2 cellular contexts compared by ENCODE assay signal in the genomic region with DNA sequence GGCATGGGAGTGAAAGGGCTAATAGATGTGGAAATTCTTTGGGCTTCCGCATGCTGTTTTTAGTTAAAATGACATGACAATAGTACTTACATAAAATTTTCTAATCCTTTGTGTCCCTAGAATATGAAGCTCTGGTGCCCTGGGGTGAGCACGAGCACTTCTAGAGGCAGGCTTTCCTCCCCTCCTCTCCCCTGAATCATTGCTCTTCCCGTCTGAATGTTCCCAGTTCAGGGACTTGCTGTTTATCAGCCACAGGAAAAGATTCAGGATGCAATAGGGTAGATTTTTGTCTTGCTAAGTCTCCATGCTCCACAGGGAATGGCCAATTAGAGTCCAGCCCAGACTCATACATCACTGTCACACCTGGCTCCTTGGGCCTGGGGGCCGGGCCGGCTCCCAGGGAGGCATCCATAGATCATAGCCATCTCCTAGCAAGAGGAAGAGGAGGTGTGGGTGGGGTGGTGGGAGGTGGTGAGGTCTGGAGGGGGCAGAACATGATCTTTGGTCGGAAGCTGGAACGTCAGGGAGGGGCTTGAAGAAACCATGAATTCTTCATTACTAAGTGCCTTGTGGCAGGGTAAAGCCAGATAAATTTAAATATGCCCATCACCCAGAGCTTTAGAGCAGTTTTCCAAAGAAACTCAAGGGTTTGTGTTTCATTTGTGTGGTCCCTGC.
A peak's percentile ranks its signal among the peaks of the same experiment; 100 is the strongest.
TF ChIP-seq lines count a peak whose summit lies in the region.

No MANE protein-coding gene starts in this region.

TF ChIP-seq in HEK293, 187 proteins besides CTCF, POLR2A, EP300 and RAD21 (continued from another document):
- TF ChIP-seq, protein P1, sequence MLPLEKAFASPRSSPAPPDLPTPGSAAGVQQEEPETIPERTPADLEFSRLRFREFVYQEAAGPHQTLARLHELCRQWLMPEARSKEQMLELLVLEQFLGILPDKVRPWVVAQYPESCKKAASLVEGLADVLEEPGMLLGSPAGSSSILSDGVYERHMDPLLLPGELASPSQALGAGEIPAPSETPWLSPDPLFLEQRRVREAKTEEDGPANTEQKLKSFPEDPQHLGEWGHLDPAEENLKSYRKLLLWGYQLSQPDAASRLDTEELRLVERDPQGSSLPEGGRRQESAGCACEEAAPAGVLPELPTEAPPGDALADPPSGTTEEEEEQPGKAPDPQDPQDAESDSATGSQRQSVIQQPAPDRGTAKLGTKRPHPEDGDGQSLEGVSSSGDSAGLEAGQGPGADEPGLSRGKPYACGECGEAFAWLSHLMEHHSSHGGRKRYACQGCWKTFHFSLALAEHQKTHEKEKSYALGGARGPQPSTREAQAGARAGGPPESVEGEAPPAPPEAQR (tag by site-specific recombination; IDR thresholded peaks at IDR 0.05), result no peak
- TF ChIP-seq ZNF600 (tag by site-specific recombination; IDR thresholded peaks at IDR 0.05) (no peak), ZFHX2 (tag by site-specific recombination; conservative IDR thresholded peaks at IDR 0.05) (peak; percentile 50), ZNF341 (tag by site-specific recombination; IDR thresholded peaks at IDR 0.05; ENCODE audit: low read depth) (no peak)
- TF ChIP-seq, protein P2, sequence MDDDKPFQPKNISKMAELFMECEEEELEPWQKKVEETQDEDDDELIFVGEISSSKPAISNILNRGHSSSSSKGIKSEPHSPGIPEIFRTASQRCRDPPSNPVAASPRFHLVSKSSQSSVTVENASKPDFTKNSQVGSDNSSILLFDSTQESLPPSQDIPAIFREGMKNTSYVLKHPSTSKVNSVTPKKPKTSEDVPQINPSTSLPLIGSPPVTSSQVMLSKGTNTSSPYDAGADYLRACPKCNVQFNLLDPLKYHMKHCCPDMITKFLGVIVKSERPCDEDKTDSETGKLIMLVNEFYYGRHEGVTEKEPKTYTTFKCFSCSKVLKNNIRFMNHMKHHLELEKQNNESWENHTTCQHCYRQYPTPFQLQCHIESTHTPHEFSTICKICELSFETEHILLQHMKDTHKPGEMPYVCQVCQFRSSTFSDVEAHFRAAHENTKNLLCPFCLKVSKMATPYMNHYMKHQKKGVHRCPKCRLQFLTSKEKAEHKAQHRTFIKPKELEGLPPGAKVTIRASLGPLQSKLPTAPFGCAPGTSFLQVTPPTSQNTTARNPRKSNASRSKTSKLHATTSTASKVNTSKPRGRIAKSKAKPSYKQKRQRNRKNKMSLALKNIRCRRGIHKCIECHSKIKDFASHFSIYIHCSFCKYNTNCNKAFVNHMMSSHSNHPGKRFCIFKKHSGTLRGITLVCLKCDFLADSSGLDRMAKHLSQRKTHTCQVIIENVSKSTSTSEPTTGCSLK (tag by site-specific recombination; IDR thresholded peaks at IDR 0.05), result no peak
- TF ChIP-seq, protein P3, sequence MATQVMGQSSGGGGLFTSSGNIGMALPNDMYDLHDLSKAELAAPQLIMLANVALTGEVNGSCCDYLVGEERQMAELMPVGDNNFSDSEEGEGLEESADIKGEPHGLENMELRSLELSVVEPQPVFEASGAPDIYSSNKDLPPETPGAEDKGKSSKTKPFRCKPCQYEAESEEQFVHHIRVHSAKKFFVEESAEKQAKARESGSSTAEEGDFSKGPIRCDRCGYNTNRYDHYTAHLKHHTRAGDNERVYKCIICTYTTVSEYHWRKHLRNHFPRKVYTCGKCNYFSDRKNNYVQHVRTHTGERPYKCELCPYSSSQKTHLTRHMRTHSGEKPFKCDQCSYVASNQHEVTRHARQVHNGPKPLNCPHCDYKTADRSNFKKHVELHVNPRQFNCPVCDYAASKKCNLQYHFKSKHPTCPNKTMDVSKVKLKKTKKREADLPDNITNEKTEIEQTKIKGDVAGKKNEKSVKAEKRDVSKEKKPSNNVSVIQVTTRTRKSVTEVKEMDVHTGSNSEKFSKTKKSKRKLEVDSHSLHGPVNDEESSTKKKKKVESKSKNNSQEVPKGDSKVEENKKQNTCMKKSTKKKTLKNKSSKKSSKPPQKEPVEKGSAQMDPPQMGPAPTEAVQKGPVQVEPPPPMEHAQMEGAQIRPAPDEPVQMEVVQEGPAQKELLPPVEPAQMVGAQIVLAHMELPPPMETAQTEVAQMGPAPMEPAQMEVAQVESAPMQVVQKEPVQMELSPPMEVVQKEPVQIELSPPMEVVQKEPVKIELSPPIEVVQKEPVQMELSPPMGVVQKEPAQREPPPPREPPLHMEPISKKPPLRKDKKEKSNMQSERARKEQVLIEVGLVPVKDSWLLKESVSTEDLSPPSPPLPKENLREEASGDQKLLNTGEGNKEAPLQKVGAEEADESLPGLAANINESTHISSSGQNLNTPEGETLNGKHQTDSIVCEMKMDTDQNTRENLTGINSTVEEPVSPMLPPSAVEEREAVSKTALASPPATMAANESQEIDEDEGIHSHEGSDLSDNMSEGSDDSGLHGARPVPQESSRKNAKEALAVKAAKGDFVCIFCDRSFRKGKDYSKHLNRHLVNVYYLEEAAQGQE (tag by site-specific recombination; IDR thresholded peaks at IDR 0.05), result no peak
- TF ChIP-seq, protein P4, sequence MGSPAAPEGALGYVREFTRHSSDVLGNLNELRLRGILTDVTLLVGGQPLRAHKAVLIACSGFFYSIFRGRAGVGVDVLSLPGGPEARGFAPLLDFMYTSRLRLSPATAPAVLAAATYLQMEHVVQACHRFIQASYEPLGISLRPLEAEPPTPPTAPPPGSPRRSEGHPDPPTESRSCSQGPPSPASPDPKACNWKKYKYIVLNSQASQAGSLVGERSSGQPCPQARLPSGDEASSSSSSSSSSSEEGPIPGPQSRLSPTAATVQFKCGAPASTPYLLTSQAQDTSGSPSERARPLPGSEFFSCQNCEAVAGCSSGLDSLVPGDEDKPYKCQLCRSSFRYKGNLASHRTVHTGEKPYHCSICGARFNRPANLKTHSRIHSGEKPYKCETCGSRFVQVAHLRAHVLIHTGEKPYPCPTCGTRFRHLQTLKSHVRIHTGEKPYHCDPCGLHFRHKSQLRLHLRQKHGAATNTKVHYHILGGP (tag by site-specific recombination; IDR thresholded peaks at IDR 0.05), result no peak
TF ChIP-seq in HEK293: peak in this region for 2.

TF ChIP-seq in WTC11, 78 proteins besides CTCF, POLR2A, EP300 and RAD21 (continued from another document):
- TF ChIP-seq, protein P5, sequence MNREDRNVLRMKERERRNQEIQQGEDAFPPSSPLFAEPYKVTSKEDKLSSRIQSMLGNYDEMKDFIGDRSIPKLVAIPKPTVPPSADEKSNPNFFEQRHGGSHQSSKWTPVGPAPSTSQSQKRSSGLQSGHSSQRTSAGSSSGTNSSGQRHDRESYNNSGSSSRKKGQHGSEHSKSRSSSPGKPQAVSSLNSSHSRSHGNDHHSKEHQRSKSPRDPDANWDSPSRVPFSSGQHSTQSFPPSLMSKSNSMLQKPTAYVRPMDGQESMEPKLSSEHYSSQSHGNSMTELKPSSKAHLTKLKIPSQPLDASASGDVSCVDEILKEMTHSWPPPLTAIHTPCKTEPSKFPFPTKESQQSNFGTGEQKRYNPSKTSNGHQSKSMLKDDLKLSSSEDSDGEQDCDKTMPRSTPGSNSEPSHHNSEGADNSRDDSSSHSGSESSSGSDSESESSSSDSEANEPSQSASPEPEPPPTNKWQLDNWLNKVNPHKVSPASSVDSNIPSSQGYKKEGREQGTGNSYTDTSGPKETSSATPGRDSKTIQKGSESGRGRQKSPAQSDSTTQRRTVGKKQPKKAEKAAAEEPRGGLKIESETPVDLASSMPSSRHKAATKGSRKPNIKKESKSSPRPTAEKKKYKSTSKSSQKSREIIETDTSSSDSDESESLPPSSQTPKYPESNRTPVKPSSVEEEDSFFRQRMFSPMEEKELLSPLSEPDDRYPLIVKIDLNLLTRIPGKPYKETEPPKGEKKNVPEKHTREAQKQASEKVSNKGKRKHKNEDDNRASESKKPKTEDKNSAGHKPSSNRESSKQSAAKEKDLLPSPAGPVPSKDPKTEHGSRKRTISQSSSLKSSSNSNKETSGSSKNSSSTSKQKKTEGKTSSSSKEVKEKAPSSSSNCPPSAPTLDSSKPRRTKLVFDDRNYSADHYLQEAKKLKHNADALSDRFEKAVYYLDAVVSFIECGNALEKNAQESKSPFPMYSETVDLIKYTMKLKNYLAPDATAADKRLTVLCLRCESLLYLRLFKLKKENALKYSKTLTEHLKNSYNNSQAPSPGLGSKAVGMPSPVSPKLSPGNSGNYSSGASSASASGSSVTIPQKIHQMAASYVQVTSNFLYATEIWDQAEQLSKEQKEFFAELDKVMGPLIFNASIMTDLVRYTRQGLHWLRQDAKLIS (CRISPR knock-in tag; IDR thresholded peaks at IDR 0.05; ENCODE audit: borderline replicate concordance), result no peak
- no peak for TF ChIP-seq CREB1 (CRISPR knock-in tag; IDR thresholded peaks at IDR 0.05)
- TF ChIP-seq, protein P6, sequence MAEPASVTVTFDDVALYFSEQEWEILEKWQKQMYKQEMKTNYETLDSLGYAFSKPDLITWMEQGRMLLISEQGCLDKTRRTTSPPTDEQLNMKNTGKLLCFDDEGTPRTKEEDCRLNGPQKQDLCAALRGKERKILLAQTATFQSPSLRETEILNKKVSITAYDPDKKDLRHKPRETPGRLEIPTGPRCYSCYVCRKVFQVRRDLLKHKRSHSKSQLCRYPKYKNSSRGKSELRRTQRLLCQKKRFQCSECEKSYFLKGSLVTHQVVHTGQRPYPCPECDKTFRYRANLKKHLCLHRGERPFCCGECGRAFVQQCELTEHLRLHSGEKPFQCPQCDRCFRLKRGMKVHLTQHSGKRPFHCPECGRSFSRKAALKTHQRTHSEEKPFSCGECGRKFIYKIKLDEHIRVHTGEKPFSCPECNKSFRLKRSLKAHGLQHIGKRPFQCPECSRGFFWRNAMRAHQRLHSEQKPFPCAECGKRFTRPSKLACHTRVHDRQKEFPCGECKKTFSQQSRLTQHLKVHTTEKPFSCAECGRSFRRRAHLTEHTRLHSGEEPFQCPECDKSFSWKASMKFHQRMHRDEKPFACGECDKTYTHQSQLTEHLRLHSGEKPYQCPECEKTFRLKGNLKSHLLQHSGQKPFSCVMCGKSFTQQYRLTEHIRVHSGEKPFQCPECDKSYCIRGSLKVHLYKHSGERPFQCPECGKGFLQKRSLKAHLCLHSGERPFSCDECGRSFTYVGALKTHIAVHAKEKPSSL (CRISPR knock-in tag; conservative IDR thresholded peaks at IDR 0.05), result no peak
- TF ChIP-seq JAZF1 (CRISPR knock-in tag; IDR thresholded peaks at IDR 0.05), result no peak
- no peak for TF ChIP-seq ZNF219 (CRISPR knock-in tag; IDR thresholded peaks at IDR 0.05; ENCODE audit: borderline replicate concordance)
- TF ChIP-seq FOXJ3 (CRISPR knock-in tag; IDR thresholded peaks at IDR 0.05; ENCODE audit: borderline replicate concordance), result no peak
- TF ChIP-seq TCF7 (CRISPR knock-in tag; IDR thresholded peaks at IDR 0.05; ENCODE audit: low read depth), result no peak
- no peak for TF ChIP-seq SMAD4 (CRISPR knock-in tag; IDR thresholded peaks at IDR 0.05)
- TF ChIP-seq, protein P7, sequence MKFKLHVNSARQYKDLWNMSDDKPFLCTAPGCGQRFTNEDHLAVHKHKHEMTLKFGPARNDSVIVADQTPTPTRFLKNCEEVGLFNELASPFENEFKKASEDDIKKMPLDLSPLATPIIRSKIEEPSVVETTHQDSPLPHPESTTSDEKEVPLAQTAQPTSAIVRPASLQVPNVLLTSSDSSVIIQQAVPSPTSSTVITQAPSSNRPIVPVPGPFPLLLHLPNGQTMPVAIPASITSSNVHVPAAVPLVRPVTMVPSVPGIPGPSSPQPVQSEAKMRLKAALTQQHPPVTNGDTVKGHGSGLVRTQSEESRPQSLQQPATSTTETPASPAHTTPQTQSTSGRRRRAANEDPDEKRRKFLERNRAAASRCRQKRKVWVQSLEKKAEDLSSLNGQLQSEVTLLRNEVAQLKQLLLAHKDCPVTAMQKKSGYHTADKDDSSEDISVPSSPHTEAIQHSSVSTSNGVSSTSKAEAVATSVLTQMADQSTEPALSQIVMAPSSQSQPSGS (CRISPR knock-in tag; IDR thresholded peaks at IDR 0.05; ENCODE audit: borderline replicate concordance, low read depth), result no peak
- TF ChIP-seq, protein P1 (CRISPR knock-in tag; IDR thresholded peaks at IDR 0.05), result no peak
- no peak for TF ChIP-seq OVOL2 (CRISPR knock-in tag; IDR thresholded peaks at IDR 0.05; ENCODE audit: borderline replicate concordance)
- no peak for TF ChIP-seq TEAD1 (CRISPR knock-in tag; IDR thresholded peaks at IDR 0.05)
- TF ChIP-seq ZNF317 (CRISPR knock-in tag; IDR thresholded peaks at IDR 0.05; ENCODE audit: borderline replicate concordance, low read depth), result no peak
- TF ChIP-seq TEAD4 (CRISPR knock-in tag; IDR thresholded peaks at IDR 0.05), result no peak
- TF ChIP-seq, protein P8, sequence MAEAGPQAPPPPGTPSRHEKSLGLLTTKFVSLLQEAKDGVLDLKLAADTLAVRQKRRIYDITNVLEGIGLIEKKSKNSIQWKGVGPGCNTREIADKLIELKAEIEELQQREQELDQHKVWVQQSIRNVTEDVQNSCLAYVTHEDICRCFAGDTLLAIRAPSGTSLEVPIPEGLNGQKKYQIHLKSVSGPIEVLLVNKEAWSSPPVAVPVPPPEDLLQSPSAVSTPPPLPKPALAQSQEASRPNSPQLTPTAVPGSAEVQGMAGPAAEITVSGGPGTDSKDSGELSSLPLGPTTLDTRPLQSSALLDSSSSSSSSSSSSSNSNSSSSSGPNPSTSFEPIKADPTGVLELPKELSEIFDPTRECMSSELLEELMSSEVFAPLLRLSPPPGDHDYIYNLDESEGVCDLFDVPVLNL (CRISPR knock-in tag; IDR thresholded peaks at IDR 0.05; ENCODE audit: borderline replicate concordance, low read depth), result no peak
- TF ChIP-seq, protein P9, sequence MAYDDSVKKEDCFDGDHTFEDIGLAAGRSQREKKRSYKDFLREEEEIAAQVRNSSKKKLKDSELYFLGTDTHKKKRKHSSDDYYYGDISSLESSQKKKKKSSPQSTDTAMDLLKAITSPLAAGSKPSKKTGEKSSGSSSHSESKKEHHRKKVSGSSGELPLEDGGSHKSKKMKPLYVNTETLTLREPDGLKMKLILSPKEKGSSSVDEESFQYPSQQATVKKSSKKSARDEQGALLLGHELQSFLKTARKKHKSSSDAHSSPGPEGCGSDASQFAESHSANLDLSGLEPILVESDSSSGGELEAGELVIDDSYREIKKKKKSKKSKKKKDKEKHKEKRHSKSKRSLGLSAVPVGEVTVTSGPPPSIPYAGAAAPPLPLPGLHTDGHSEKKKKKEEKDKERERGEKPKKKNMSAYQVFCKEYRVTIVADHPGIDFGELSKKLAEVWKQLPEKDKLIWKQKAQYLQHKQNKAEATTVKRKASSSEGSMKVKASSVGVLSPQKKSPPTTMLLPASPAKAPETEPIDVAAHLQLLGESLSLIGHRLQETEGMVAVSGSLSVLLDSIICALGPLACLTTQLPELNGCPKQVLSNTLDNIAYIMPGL (CRISPR knock-in tag; IDR thresholded peaks at IDR 0.05), result no peak
